37 cellular contexts compared by ENCODE assay signal in genomic region chr9:119601632-119602031, GRCh38.
"Had no signal": no experiment of that assay in that cellular context is flagged by ENCODE, and none has a peak within 500 bp of the region (broad histone marks: within the 10 kb centered on the region; RNA-seq: fewer than 3 reads in every experiment).

No MANE protein-coding gene starts in this region.

- H3K27ac Mint-ChIP-seq: activated CD4-positive, alpha-beta memory T cell treated with anti-CD3 and anti-CD28 coated beads, Interleukin-2, amount 10 ng/mL, durations not matched to agents 7 days and 5 days; activated CD4-positive, alpha-beta T cell treated with anti-CD3 and anti-CD28 coated beads for 36 hours; activated CD8-positive, alpha-beta memory T cell treated with anti-CD3 and anti-CD28 coated beads, Interleukin-2, amount 10 ng/mL, durations not matched to agents 7 days and 5 days; activated CD8-positive, alpha-beta T cell treated with anti-CD3 and anti-CD28 coated beads, Interleukin-2, amount 10 ng/mL, durations not matched to agents 7 days and 5 days; activated naive CD4-positive, alpha-beta T cell treated with anti-CD3 and anti-CD28 coated beads, Interleukin-2, amount 10 ng/mL, durations not matched to agents 7 days and 5 days; activated naive CD4-positive, alpha-beta T cell treated with anti-CD3 and anti-CD28 coated beads, Interleukin-2, amount 50 U/mL, for 24 hours; activated naive CD8-positive, alpha-beta T cell; activated naive CD8-positive, alpha-beta T cell treated with anti-CD3 and anti-CD28 coated beads, Interleukin-2, amount 10 ng/mL, durations not matched to agents 7 days and 5 days; activated naive CD8-positive, alpha-beta T cell treated with anti-CD3 and anti-CD28 coated beads, Interleukin-2, amount 50 U/mL, for 24 hours; activated T-cell treated with anti-CD3 and anti-CD28 coated beads, Interleukin-2, amount 50 U/mL, for 24 hours; activated T-helper 2 cell treated with anti-CD3 and anti-CD28 coated beads, Interferon-gamma antibody, Interleukin-2, Interleukin-4, amounts not matched to agents 10 μg/mL and 5 μg/mL and 100 μg/mL, durations not matched to agents 14 hours and 24 hours and 36 hours; T-helper 1 cell treated with Interleukin-12 subunit alpha and Interleukin-12 subunit beta and Interleukin-4 antibody, amounts not matched to agents 30 μg/mL and 1 μg/mL, for 36 hours; T-helper 2 cell treated with Interferon-gamma antibody and Interleukin-4, amounts not matched to agents 5 μg/mL and 100 μg/mL, for 36 hours; WTC11 had no signal

- H3K4me1 Mint-ChIP-seq: activated CD4-positive, alpha-beta memory T cell treated with anti-CD3 and anti-CD28 coated beads, Interleukin-2, amount 10 ng/mL, durations not matched to agents 7 days and 5 days; activated CD4-positive, alpha-beta T cell treated with anti-CD3 and anti-CD28 coated beads for 36 hours; activated CD8-positive, alpha-beta memory T cell treated with anti-CD3 and anti-CD28 coated beads, Interleukin-2, amount 10 ng/mL, durations not matched to agents 7 days and 5 days; activated naive CD4-positive, alpha-beta T cell treated with anti-CD3 and anti-CD28 coated beads, Interleukin-2, amount 10 ng/mL, durations not matched to agents 7 days and 5 days; activated naive CD4-positive, alpha-beta T cell treated with anti-CD3 and anti-CD28 coated beads, Interleukin-2, amount 50 U/mL, for 24 hours; activated naive CD8-positive, alpha-beta T cell treated with anti-CD3 and anti-CD28 coated beads, Interleukin-2, amount 10 ng/mL, durations not matched to agents 7 days and 5 days; activated naive CD8-positive, alpha-beta T cell treated with anti-CD3 and anti-CD28 coated beads, Interleukin-2, amount 50 U/mL, for 24 hours had no signal

- DNase-seq: activated CD4-positive, alpha-beta memory T cell treated with anti-CD3 and anti-CD28 coated beads, Interleukin-2, amount 10 ng/mL, durations not matched to agents 7 days and 5 days; activated CD4-positive, alpha-beta T cell treated with anti-CD3 and anti-CD28 coated beads for 1 hour; activated CD4-positive, alpha-beta T cell treated with anti-CD3 and anti-CD28 coated beads for 36 hours; activated CD4-positive, alpha-beta T cell treated with anti-CD3 and anti-CD28 coated beads for 48 hours; activated CD4-positive, alpha-beta T cell treated with anti-CD3 and anti-CD28 coated beads, Interleukin-2, amount 50 U/mL, for 1 hour; activated CD4-positive, alpha-beta T cell treated with anti-CD3 and anti-CD28 coated beads, Interleukin-2, amount 50 U/mL, for 4 hours; activated CD4-positive, CD25-positive, alpha-beta regulatory T cell; activated CD8-positive, alpha-beta memory T cell treated with anti-CD3 and anti-CD28 coated beads for 24 hours; activated CD8-positive, alpha-beta memory T cell treated with anti-CD3 and anti-CD28 coated beads, Interleukin-2, amount 10 ng/mL, durations not matched to agents 7 days and 5 days; activated CD8-positive, alpha-beta memory T cell treated with anti-CD3 and anti-CD28 coated beads, Interleukin-2, amount 50 U/mL, for 48 hours; activated CD8-positive, alpha-beta T cell treated with anti-CD3 and anti-CD28 coated beads, Interleukin-2, amount 10 ng/mL, durations not matched to agents 7 days and 5 days; activated effector memory CD4-positive, alpha-beta T cell treated with Interleukin-2 at 50 U/mL for 16 hours; activated gamma-delta T cell; activated naive CD4-positive, alpha-beta T cell treated with anti-CD3 and anti-CD28 coated beads, Interleukin-2, amount 10 ng/mL, durations not matched to agents 7 days and 5 days; activated naive CD4-positive, alpha-beta T cell treated with Interleukin-2 at 50 U/mL for 16 hours; activated naive CD8-positive, alpha-beta T cell treated with anti-CD3 and anti-CD28 coated beads, Interleukin-2, amount 10 ng/mL, durations not matched to agents 7 days and 5 days; activated naive CD8-positive, alpha-beta T cell treated with anti-CD3 and anti-CD28 coated beads, Interleukin-2, amount 50 U/mL, for 24 hours; activated T-cell treated with anti-CD3 and anti-CD28 coated beads, Interleukin-2, amount 50 U/mL, for 24 hours; activated T-cell treated with anti-CD3 and anti-CD28 coated beads, Interleukin-2, amount 50 U/mL, for 48 hours; amygdala; anterior cingulate cortex; body of pancreas; brain microvascular endothelial cell; central memory CD4-positive, alpha-beta T cell; SW 1271; T-helper 1 cell; T-helper 2 cell; T-helper 9 cell; WERI-Rb-1 had no signal

- H3K9me3 ChIP-seq: body of pancreas, breast epithelium had no signal

- ATAC-seq: activated CD4-positive, alpha-beta T cell treated with anti-CD3 and anti-CD28 coated beads for 36 hours; activated CD4-positive, CD25-positive, alpha-beta regulatory T cell treated with anti-CD3 and anti-CD28 coated beads, Interleukin-2, amount 50 U/mL, for 24 hours; activated CD8-positive, alpha-beta memory T cell treated with anti-CD3 and anti-CD28 coated beads, Interleukin-2, amount 10 ng/mL, durations not matched to agents 7 days and 5 days; activated CD8-positive, alpha-beta T cell treated with anti-CD3 and anti-CD28 coated beads, Interleukin-2, amount 10 ng/mL, durations not matched to agents 7 days and 5 days; activated naive CD8-positive, alpha-beta T cell treated with anti-CD3 and anti-CD28 coated beads, Interleukin-2, amount 50 U/mL, for 24 hours; body of pancreas; WTC11 had no signal

- H3K4me3 ChIP-seq: body of pancreas, breast epithelium had no signal

- H3K9me3 Mint-ChIP-seq: activated naive CD4-positive, alpha-beta T cell treated with anti-CD3 and anti-CD28 coated beads, Interleukin-2, amount 10 ng/mL, durations not matched to agents 7 days and 5 days; activated naive CD8-positive, alpha-beta T cell treated with anti-CD3 and anti-CD28 coated beads, Interleukin-2, amount 10 ng/mL, durations not matched to agents 7 days and 5 days; activated naive CD8-positive, alpha-beta T cell treated with anti-CD3 and anti-CD28 coated beads, Interleukin-2, amount 50 U/mL, for 24 hours; T-helper 2 cell treated with Interferon-gamma antibody and Interleukin-4, amounts not matched to agents 5 μg/mL and 100 μg/mL, for 36 hours had no signal

- H3K36me3 ChIP-seq: brain microvascular endothelial cell, breast epithelium, WERI-Rb-1 had no signal

- H3K4me1 ChIP-seq: body of pancreas, breast epithelium had no signal

- H3K4me3 Mint-ChIP-seq: activated CD4-positive, alpha-beta memory T cell treated with anti-CD3 and anti-CD28 coated beads, Interleukin-2, amount 10 ng/mL, durations not matched to agents 7 days and 5 days; activated CD4-positive, alpha-beta T cell treated with anti-CD3 and anti-CD28 coated beads for 36 hours; activated CD8-positive, alpha-beta memory T cell treated with anti-CD3 and anti-CD28 coated beads, Interleukin-2, amount 10 ng/mL, durations not matched to agents 7 days and 5 days; activated CD8-positive, alpha-beta T cell treated with anti-CD3 and anti-CD28 coated beads, Interleukin-2, amount 10 ng/mL, durations not matched to agents 7 days and 5 days; activated naive CD4-positive, alpha-beta T cell treated with anti-CD3 and anti-CD28 coated beads, Interleukin-2, amount 10 ng/mL, durations not matched to agents 7 days and 5 days; activated naive CD4-positive, alpha-beta T cell treated with anti-CD3 and anti-CD28 coated beads, Interleukin-2, amount 50 U/mL, for 24 hours; activated naive CD8-positive, alpha-beta T cell; activated naive CD8-positive, alpha-beta T cell treated with anti-CD3 and anti-CD28 coated beads, Interleukin-2, amount 10 ng/mL, durations not matched to agents 7 days and 5 days; activated naive CD8-positive, alpha-beta T cell treated with anti-CD3 and anti-CD28 coated beads, Interleukin-2, amount 50 U/mL, for 24 hours; activated T-cell treated with anti-CD3 and anti-CD28 coated beads, Interleukin-2, amount 50 U/mL, for 24 hours; T-helper 1 cell treated with Interleukin-12 subunit alpha and Interleukin-12 subunit beta and Interleukin-4 antibody, amounts not matched to agents 30 μg/mL and 1 μg/mL, for 36 hours; T-helper 2 cell treated with Interferon-gamma antibody and Interleukin-4, amounts not matched to agents 5 μg/mL and 100 μg/mL, for 36 hours; WTC11 had no signal

- H3K27ac ChIP-seq: body of pancreas, brain microvascular endothelial cell, breast epithelium, WERI-Rb-1 had no signal

- H3K27me3 ChIP-seq: body of pancreas, brain microvascular endothelial cell, breast epithelium had no signal

- H3K36me3 Mint-ChIP-seq: activated CD8-positive, alpha-beta memory T cell treated with anti-CD3 and anti-CD28 coated beads, Interleukin-2, amount 10 ng/mL, durations not matched to agents 7 days and 5 days; activated naive CD4-positive, alpha-beta T cell treated with anti-CD3 and anti-CD28 coated beads, Interleukin-2, amount 10 ng/mL, durations not matched to agents 7 days and 5 days; activated naive CD4-positive, alpha-beta T cell treated with anti-CD3 and anti-CD28 coated beads, Interleukin-2, amount 50 U/mL, for 24 hours; activated naive CD8-positive, alpha-beta T cell; activated naive CD8-positive, alpha-beta T cell treated with anti-CD3 and anti-CD28 coated beads, Interleukin-2, amount 10 ng/mL, durations not matched to agents 7 days and 5 days; WTC11 had no signal
